In the genomic region with DNA sequence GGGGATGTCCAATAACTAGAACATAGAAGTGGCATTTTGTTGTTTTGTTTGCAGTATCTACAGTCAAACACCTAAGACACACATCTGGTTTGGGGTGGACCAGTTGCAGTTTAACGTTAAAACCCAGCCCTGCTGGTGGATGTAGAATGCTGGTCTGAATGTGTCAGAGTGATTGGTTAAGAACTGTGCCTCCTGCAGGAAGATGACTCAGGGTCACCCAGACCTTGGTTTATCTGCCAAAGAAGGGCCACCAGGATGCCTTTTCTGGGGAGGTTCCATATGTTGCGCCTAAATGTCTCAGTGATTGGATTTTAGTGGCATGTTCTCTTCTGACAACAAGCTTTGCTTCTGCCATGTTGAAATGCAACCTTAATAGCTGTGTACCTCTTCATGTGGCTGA, we compare ENCODE assay signal across 31 cellular contexts. TPM values are rescaled to one million over a fixed set of nuclear protein-coding genes. Genes with fewer than 3 reads are reported as not detected.
"Had no signal": no experiment of that assay in that cellular context is flagged by ENCODE, and none has a peak within 500 bp of the region (broad histone marks: within the 10 kb centered on the region; RNA-seq: fewer than 3 reads in every experiment).

No MANE protein-coding gene starts in this region.

- H3K9me3 ChIP-seq: esophagus squamous epithelium had no signal

- H3K4me3 ChIP-seq: coronary artery, dorsolateral prefrontal cortex, esophagus squamous epithelium had no signal

- H3K36me3 ChIP-seq: brain microvascular endothelial cell, esophagus squamous epithelium, WERI-Rb-1 had no signal

- H3K27me3 Mint-ChIP-seq: activated B cell treated with CpG ODN at 0.5 μM for 24 hours had no signal

- DNase-seq: activated B cell treated with CpG ODN at 0.5 μM for 24 hours; activated CD4-positive, alpha-beta T cell treated with anti-CD3 and anti-CD28 coated beads for 48 hours; activated CD4-positive, alpha-beta T cell treated with anti-CD3 and anti-CD28 coated beads, Interleukin-2, amount 50 U/mL, for 1 hour; activated CD4-positive, alpha-beta T cell treated with anti-CD3 and anti-CD28 coated beads, Interleukin-2, amount 50 U/mL, for 48 hours; activated CD8-positive, alpha-beta memory T cell treated with anti-CD3 and anti-CD28 coated beads for 24 hours; activated CD8-positive, alpha-beta T cell treated with anti-CD3 and anti-CD28 coated beads for 36 hours; activated effector memory CD4-positive, alpha-beta T cell treated with Interleukin-2 at 50 U/mL for 16 hours; activated gamma-delta T cell treated with Interleukin-2 at 50 U/mL for 16 hours; activated naive CD4-positive, alpha-beta T cell treated with anti-CD3 and anti-CD28 coated beads, Interleukin-2, amount 50 U/mL, for 16 hours; activated naive CD4-positive, alpha-beta T cell treated with Interleukin-2 at 50 U/mL for 16 hours; activated T-cell treated with anti-CD3 and anti-CD28 coated beads, Interleukin-2, amount 50 U/mL, for 4 hours; amniotic stem cell; anterior cingulate cortex; brain microvascular endothelial cell; dorsolateral prefrontal cortex; effector memory CD4-positive, alpha-beta T cell; erythroblast; esophagus squamous epithelium; head of caudate nucleus; T-helper 2 cell; WERI-Rb-1 had no signal

- H3K27ac Mint-ChIP-seq: activated B cell treated with CpG ODN at 0.5 μM for 24 hours; activated CD8-positive, alpha-beta T cell treated with anti-CD3 and anti-CD28 coated beads for 36 hours; activated naive CD8-positive, alpha-beta T cell; activated T-helper 17 cell treated with anti-CD3 and anti-CD28 coated beads, Interleukin-2, amount 50 U/mL, for 72 hours; dendritic cell treated with granulocyte-macrophage colony-stimulating factor and Interleukin-4, amounts not matched to agents 40 ng/mL and 50 ng/mL, for 4 days had no signal

- ATAC-seq: activated CD4-positive, CD25-positive, alpha-beta regulatory T cell treated with anti-CD3 and anti-CD28 coated beads, Interleukin-2, amount 50 U/mL, for 24 hours; activated CD8-positive, alpha-beta T cell treated with anti-CD3 and anti-CD28 coated beads for 36 hours; activated T-cell treated with anti-CD3 and anti-CD28 coated beads, Interleukin-2, amount 50 U/mL, for 4 hours; activated T-helper 17 cell treated with anti-CD3 and anti-CD28 coated beads, Interleukin-2, amount 50 U/mL, for 72 hours had no signal

- H3K27me3 ChIP-seq: brain microvascular endothelial cell, esophagus squamous epithelium had no signal

- H3K4me1 Mint-ChIP-seq: activated B cell treated with CpG ODN at 0.5 μM for 24 hours; activated T-helper 17 cell treated with anti-CD3 and anti-CD28 coated beads, Interleukin-2, amount 50 U/mL, for 72 hours; central memory CD8-positive, alpha-beta T cell had no signal

- FAIRE-seq: frontal cortex, TTC549 had no signal

- H3K36me3 Mint-ChIP-seq: activated naive CD8-positive, alpha-beta T cell had no signal

- H3K9me3 Mint-ChIP-seq: activated T-cell treated with anti-CD3 and anti-CD28 coated beads, Interleukin-2, amount 50 U/mL, for 4 hours; activated T-helper 17 cell treated with anti-CD3 and anti-CD28 coated beads, Interleukin-2, amount 50 U/mL, for 72 hours; central memory CD8-positive, alpha-beta T cell; dendritic cell treated with granulocyte-macrophage colony-stimulating factor and Interleukin-4, amounts not matched to agents 40 ng/mL and 50 ng/mL, for 4 days had no signal

- H3K4me1 ChIP-seq: esophagus squamous epithelium had no signal

- H3K4me3 Mint-ChIP-seq: activated B cell treated with CpG ODN at 0.5 μM for 24 hours; activated CD8-positive, alpha-beta T cell treated with anti-CD3 and anti-CD28 coated beads for 36 hours; activated naive CD8-positive, alpha-beta T cell; activated T-cell treated with anti-CD3 and anti-CD28 coated beads, Interleukin-2, amount 50 U/mL, for 4 hours; activated T-helper 17 cell treated with anti-CD3 and anti-CD28 coated beads, Interleukin-2, amount 50 U/mL, for 72 hours; central memory CD8-positive, alpha-beta T cell; dendritic cell treated with granulocyte-macrophage colony-stimulating factor and Interleukin-4, amounts not matched to agents 40 ng/mL and 50 ng/mL, for 4 days had no signal

- H3K27ac ChIP-seq: brain microvascular endothelial cell, coronary artery, esophagus squamous epithelium, WERI-Rb-1 had no signal

RNA-seq across cellular contexts. Expression of a gene that starts 23.1 kb away (rescaled TPM):
- total RNA-seq: activated B cell treated with CpG ODN at 0.5 μM for 24 hours; activated CD8-positive, alpha-beta T cell treated with anti-CD3 and anti-CD28 coated beads for 36 hours; activated T-cell treated with anti-CD3 and anti-CD28 coated beads, Interleukin-2, amount 50 U/mL, for 4 hours; activated T-helper 17 cell treated with anti-CD3 and anti-CD28 coated beads, Interleukin-2, amount 50 U/mL, for 72 hours; bronchial epithelial cell; T-helper 1 cell treated with Interleukin-12 subunit alpha and Interleukin-12 subunit beta and Interleukin-4 antibody, amounts not matched to agents 30 ng/mL and 1 ng/mL, for 36 hours had no signal
